Comparison of ENCODE assay signal across 9 cellular contexts in the genomic region with DNA sequence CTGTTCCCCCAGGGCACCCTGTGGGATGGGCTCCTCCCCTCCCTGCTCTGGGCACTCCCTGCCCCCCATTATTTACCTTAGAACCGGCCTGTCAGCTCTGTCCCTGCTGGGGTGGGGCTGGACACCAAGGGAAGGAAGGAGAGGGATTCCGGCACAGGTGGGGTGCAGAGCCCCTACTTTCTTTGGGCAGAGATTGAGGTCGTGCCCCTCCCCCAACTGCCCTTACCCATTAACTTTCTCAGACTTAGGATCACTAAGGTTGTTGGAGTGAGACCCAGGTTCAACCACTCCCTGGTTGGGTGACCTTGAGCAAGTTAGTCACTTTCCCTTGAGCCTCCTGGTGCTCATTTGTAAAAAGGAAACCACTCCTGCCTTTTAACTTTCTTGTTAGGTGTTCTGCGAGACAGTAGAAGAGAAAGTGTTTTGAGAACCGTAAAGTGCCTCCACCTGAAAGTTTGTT. TPM values are rescaled to one million over a fixed set of nuclear protein-coding genes. Genes with fewer than 3 reads are reported as not detected.
DNase-seq lines count a peak whose midpoint lies in the region; ATAC-seq and TF ChIP-seq lines count a peak whose summit lies in the region.
"Had no signal": no experiment of that assay in that cellular context is flagged by ENCODE, and none has a peak within 500 bp of the region (broad histone marks: within the 10 kb centered on the region; RNA-seq: fewer than 3 reads in every experiment).

No MANE protein-coding gene starts in this region.

- ATAC-seq in CD8-positive, alpha-beta T cell = peak; percentile 26
- ATAC-seq in PC-3 (peak; percentile 51), GM21717 (IDR thresholded peaks at IDR 0.05; ENCODE audit: unreplicated experiment) (no peak)

- peaks cover 11% of the 10 kb centered on the region for H3K4me1 ChIP-seq in CD8-positive, alpha-beta T cell (ENCODE audit: insufficient read depth, low read length)
- H3K4me1 ChIP-seq in PC-3 (ENCODE audit: insufficient read depth, low read length) = peaks cover 72% of the 10 kb centered on the region
- no peaks in the 10 kb centered on the region for H3K4me1 ChIP-seq in OCI-LY7 (ENCODE audit: insufficient read depth, low read length, poor library complexity, severe bottlenecking)

- H3K9me3 ChIP-seq in CD8-positive, alpha-beta T cell (ENCODE audit: low read length) = no peaks in the 10 kb centered on the region
- H3K9me3 ChIP-seq in PC-3 (ENCODE audit: low read length) (no peaks in the 10 kb centered on the region), OCI-LY7 (ENCODE audit: low read length) (no peaks in the 10 kb centered on the region)

- no peaks in the 10 kb centered on the region for H3K9me3 Mint-ChIP-seq in CD8-positive, alpha-beta T cell
- H3K9me3 Mint-ChIP-seq in nephron = no peaks in the 10 kb centered on the region

- BruUV-seq in PC-3 (replicated peaks; lab: Mats Ljungman, UMichigan) (TSS peak; percentile 95), OCI-LY7 (replicated peaks; lab: Mats Ljungman, UMichigan) (no TSS peak)

- no peak for TF ChIP-seq CTCF in CD8-positive, alpha-beta T cell (IDR thresholded peaks at IDR 0.05)
- TF ChIP-seq CTCF in PC-3 (conservative IDR thresholded peaks at IDR 0.05; ENCODE audit: low read depth, low read length) (no peak), epithelial cell of proximal tubule (conservative IDR thresholded peaks at IDR 0.05; ENCODE audit: low read depth, low read length) (no peak), nephron (IDR thresholded peaks at IDR 0.05; ENCODE audit: unreplicated experiment in 3 of 3) (no peak), OCI-LY7 (conservative IDR thresholded peaks at IDR 0.05; ENCODE audit: low read length) (no peak)

- H3K4me1 Mint-ChIP-seq in CD8-positive, alpha-beta T cell (ENCODE audit: low read depth) = peaks cover 10% of the 10 kb centered on the region
- peaks cover 51% of the 10 kb centered on the region for H3K4me1 Mint-ChIP-seq in nephron

- H3K9ac ChIP-seq in PC-3 (ENCODE audit: low read length) = peak overlapping the region; percentile 95

- POLR2A ChIA-PET in CD8-positive, alpha-beta T cell (lab: Charles Lee) = no interaction called here
- POLR2A ChIA-PET in PC-3 (lab: Charles Lee; ENCODE audit: unreplicated experiment) = interaction anchor here (0.6 to 0.7 kb wide), 3 partner anchors 14 to 54 kb away, joined by 5 to 9 read pairs (median 6); no protein-coding TSS in a partner anchor
- POLR2A ChIA-PET in OCI-LY7 (lab: Charles Lee) = interaction anchor here (0.5 kb wide), 1 partner anchor 10 kb away, joined by 3 read pairs; no protein-coding TSS in a partner anchor

- H3K4me3 ChIP-seq in CD8-positive, alpha-beta T cell (ENCODE audit: low read depth, low read length) = no peak overlapping the region
- H3K4me3 ChIP-seq in PC-3 (ENCODE audit: low read length) (peak overlapping the region; percentile 64), epithelial cell of proximal tubule (ENCODE audit: low read depth, low read length) (peak overlapping the region; percentile 16), OCI-LY7 (ENCODE audit: low read depth, low read length, poor library complexity, severe bottlenecking) (no peak overlapping the region)

- no peak for DNase-seq in CD8-positive, alpha-beta T cell
- DNase-seq in PC-3 = peak; percentile 92
- DNase-seq in epithelial cell of proximal tubule (ENCODE audit: low read depth) = no peak
- DNase-seq in OCI-LY7 (ENCODE audit: low spot score) = no peak
- DNase-seq in NCI-H1694 (lab: John Stamatoyannopoulos, UW) = no peak
- no peak for DNase-seq in NCI-H187 (lab: John Stamatoyannopoulos, UW)
- DNase-seq: activated CD8-positive, alpha-beta memory T cell treated with anti-CD3 and anti-CD28 coated beads for 24 hours had no signal

- H3K4me2 ChIP-seq in PC-3 (ENCODE audit: low read length) = peak overlapping the region; percentile 97
- no peak overlapping the region for H3K4me2 ChIP-seq in OCI-LY7 (ENCODE audit: low read length)

- H3F3A ChIP-seq in PC-3 (ENCODE audit: low read length, unreplicated experiment) = peaks cover 19% of the 10 kb centered on the region

- no peaks in the 10 kb centered on the region for H3K27me3 Mint-ChIP-seq in CD8-positive, alpha-beta T cell (ENCODE audit: low read depth)
- peaks cover 10% of the 10 kb centered on the region for H3K27me3 Mint-ChIP-seq in nephron (ENCODE audit: low read depth)

- H3K27me3 ChIP-seq in CD8-positive, alpha-beta T cell (ENCODE audit: insufficient read depth, low read length) = no peaks in the 10 kb centered on the region
- H3K27me3 ChIP-seq in PC-3 (ENCODE audit: low read length) = no peaks in the 10 kb centered on the region

- peak overlapping the region; percentile 58 for H3K27ac Mint-ChIP-seq in CD8-positive, alpha-beta T cell
- H3K27ac Mint-ChIP-seq in nephron = peak overlapping the region; percentile 93 to 98 (median 96)

- H3K9me2 ChIP-seq in PC-3 (replicated peaks; ENCODE audit: low read length) (no peaks in the 10 kb centered on the region), OCI-LY7 (ENCODE audit: insufficient read depth, low read length) (no peaks in the 10 kb centered on the region)

- no peak overlapping the region for H3K4me3 Mint-ChIP-seq in CD8-positive, alpha-beta T cell
- H3K4me3 Mint-ChIP-seq in nephron = peak overlapping the region; percentile 26 to 68 (median 57)

- no peaks in the 10 kb centered on the region for H3K36me3 Mint-ChIP-seq in CD8-positive, alpha-beta T cell
- peaks cover 13% of the 10 kb centered on the region for H3K36me3 Mint-ChIP-seq in nephron (ENCODE audit: low read depth)

- H3K27ac ChIP-seq in CD8-positive, alpha-beta T cell (ENCODE audit: low read depth, low read length) = no peak overlapping the region
- H3K27ac ChIP-seq in PC-3 (ENCODE audit: low read length) = peak overlapping the region; percentile 99
- H3K27ac ChIP-seq in OCI-LY7 (ENCODE audit: low read depth, low read length, poor library complexity, severe bottlenecking) = no peak overlapping the region

- H2AFZ ChIP-seq in PC-3 (ENCODE audit: low read length) (no peak overlapping the region), OCI-LY7 (ENCODE audit: low read length) (no peak overlapping the region)

- H3K79me2 ChIP-seq in PC-3 (ENCODE audit: low read length) = peaks cover 85% of the 10 kb centered on the region
- no peaks in the 10 kb centered on the region for H3K79me2 ChIP-seq in OCI-LY7 (ENCODE audit: insufficient read depth, low read depth, low read length)

- intact Hi-C loops in CD8-positive, alpha-beta T cell (cut with DNase I, micrococcal nuclease) = no loop called here
- intact Hi-C loops in PC-3 (cut with micrococcal nuclease) (no loop called here), OCI-LY7 (cut with micrococcal nuclease; ENCODE audit: unreplicated experiment) (no loop called here)

- no peaks in the 10 kb centered on the region for H3K36me3 ChIP-seq in CD8-positive, alpha-beta T cell (ENCODE audit: insufficient read depth, low read length)
- H3K36me3 ChIP-seq in PC-3 (ENCODE audit: low read depth, low read length) = peaks cover 6% of the 10 kb centered on the region; the same call in 1 of the 2 replicates
- H3K36me3 ChIP-seq in OCI-LY7 (ENCODE audit: insufficient read depth, low read length) = no peaks in the 10 kb centered on the region

- CTCF ChIA-PET in CD8-positive, alpha-beta T cell (lab: Charles Lee) = interaction anchor here (1.0 kb wide), 1 partner anchor 13 kb away, joined by 3 read pairs; no protein-coding TSS in a partner anchor
- CTCF ChIA-PET in PC-3 (lab: Charles Lee) = no interaction called here
- CTCF ChIA-PET in OCI-LY7 (lab: Charles Lee; ENCODE audit: unreplicated experiment) = no interaction called here

- H4K20me1 ChIP-seq in PC-3 (ENCODE audit: low read length) (no peaks in the 10 kb centered on the region), OCI-LY7 (ENCODE audit: insufficient read depth, low read length) (no peaks in the 10 kb centered on the region)

RNA-seq across cellular contexts. Expression of gene SYNC, which starts 57.0 kb away (rescaled TPM):
- total RNA-seq in CD8-positive, alpha-beta T cell = not detected
- total RNA-seq in PC-3 (2014; rRNA removed) (6.6 and 10.0 TPM in 2 replicates), epithelial cell of proximal tubule (6.6 and 10.3 TPM in 2 replicates), OCI-LY7 (2022) (not detected in 2 replicates)
- 0.09 TPM in 1 of 2 replicates, not detected in the other for total RNA-seq in OCI-LY7 (2014; rRNA removed; shearing (Covaris generic))

RNA-seq across cellular contexts. Expression of gene YARS1, which starts 57.6 kb away (rescaled TPM):
- 100 to 1,000 TPM; 105 to 114 TPM for total RNA-seq in CD8-positive, alpha-beta T cell
- total RNA-seq in PC-3 (2014; rRNA removed) = 108 and 115 TPM in 2 replicates
- total RNA-seq in epithelial cell of proximal tubule = 90.9 and 169 TPM in 2 replicates
- 276 and 282 TPM in 2 replicates for total RNA-seq in OCI-LY7 (2014; rRNA removed; shearing (Covaris generic))
- 321 and 352 TPM in 2 replicates for total RNA-seq in OCI-LY7 (2022)

RNA-seq across cellular contexts. Expression of gene S100PBP, which starts 57.9 kb away (rescaled TPM):
- total RNA-seq in CD8-positive, alpha-beta T cell = 10 to 100 TPM; 21.2 to 26.6 TPM
- total RNA-seq in PC-3 (2014; rRNA removed) (13.2 and 13.8 TPM in 2 replicates), epithelial cell of proximal tubule (14.3 and 26.6 TPM in 2 replicates), OCI-LY7 (2022) (135 and 136 TPM in 2 replicates)
- 72.1 and 91.8 TPM in 2 replicates for total RNA-seq in OCI-LY7 (2014; rRNA removed; shearing (Covaris generic))

Comparison
In these comparisons a context has a peak if more than half of its experiments do, and no peak if none do; other contexts are left out.
1. H3K4me3 ChIP-seq: peak in PC-3 (single experiment) and epithelial cell of proximal tubule (single experiment); none in CD8-positive, alpha-beta T cell (single experiment) and OCI-LY7 (single experiment).